1 cellular context compared by ENCODE assay signal in genomic region chrX:153684447-153685178, GRCh38.
A peak's percentile ranks its signal among the peaks of the same experiment; 100 is the strongest.
TF ChIP-seq lines count a peak whose summit lies in the region.

No MANE protein-coding gene starts in this region.

TF ChIP-seq in HepG2, 621 proteins besides CTCF, POLR2A, EP300 and RAD21 (continued from another document and continues in another):
- TF ChIP-seq CSRNP2 (CRISPR knock-in tag; conservative IDR thresholded peaks at IDR 0.05; ENCODE audit: low read depth) (no peak), ZNF510 (CRISPR knock-in tag; IDR thresholded peaks at IDR 0.05; ENCODE audit: low read depth) (no peak), ZZZ3 (CRISPR knock-in tag; IDR thresholded peaks at IDR 0.05; ENCODE audit: borderline replicate concordance) (no peak), SOX6 (IDR thresholded peaks at IDR 0.05) (no peak), SOX6 (CRISPR knock-in tag; IDR thresholded peaks at IDR 0.05) (peak; percentile 76), ZNF276 (CRISPR knock-in tag; IDR thresholded peaks at IDR 0.05; ENCODE audit: low read depth) (no peak), FOXJ3 (CRISPR knock-in tag; IDR thresholded peaks at IDR 0.05; ENCODE audit: borderline replicate concordance) (no peak), ZNF710 (CRISPR knock-in tag; IDR thresholded peaks at IDR 0.05; ENCODE audit: borderline replicate concordance) (no peak), ZNF737 (CRISPR knock-in tag; IDR thresholded peaks at IDR 0.05; ENCODE audit: borderline replicate concordance) (no peak), XRCC5 (optimal IDR thresholded peaks at IDR 0.05; ENCODE audit: low read length) (no peak), HNRNPL (IDR thresholded peaks at IDR 0.05; ENCODE audit: low read depth, low read length) (peak; percentile 72; the same call in 1 of the 2 replicates), HNF4A (CRISPR knock-in tag; IDR thresholded peaks at IDR 0.05) (no peak), PAXIP1 (CRISPR knock-in tag; conservative IDR thresholded peaks at IDR 0.05) (peak; percentile 68), ZBTB4 (CRISPR knock-in tag; IDR thresholded peaks at IDR 0.05; ENCODE audit: borderline replicate concordance) (no peak), ZNF878 (CRISPR knock-in tag; IDR thresholded peaks at IDR 0.05) (no peak), ARID4A (CRISPR knock-in tag; IDR thresholded peaks at IDR 0.05; ENCODE audit: borderline replicate concordance) (no peak), THAP8 (CRISPR knock-in tag; IDR thresholded peaks at IDR 0.05; ENCODE audit: borderline replicate concordance) (no peak), TCF12 (IDR thresholded peaks at IDR 0.05) (no peak), TCF12 (CRISPR knock-in tag; IDR thresholded peaks at IDR 0.05) (no peak), THYN1 (CRISPR knock-in tag; IDR thresholded peaks at IDR 0.05; ENCODE audit: borderline replicate concordance, low read depth) (no peak), POGK (CRISPR knock-in tag; conservative IDR thresholded peaks at IDR 0.05) (no peak), TSC22D2 (CRISPR knock-in tag; IDR thresholded peaks at IDR 0.05; ENCODE audit: borderline replicate concordance) (no peak), TOPORS (CRISPR knock-in tag; IDR thresholded peaks at IDR 0.05) (no peak), FOXK1 (CRISPR knock-in tag; IDR thresholded peaks at IDR 0.05; ENCODE audit: borderline replicate concordance, low read depth) (no peak), ZNF280B (CRISPR knock-in tag; IDR thresholded peaks at IDR 0.05; ENCODE audit: borderline replicate concordance) (no peak), MLLT10 (CRISPR knock-in tag; IDR thresholded peaks at IDR 0.05) (no peak), TCF7 (IDR thresholded peaks at IDR 0.05; ENCODE audit: low read depth) (0 out of 2 replicates have a peak, but pooled peaks have one; percentile 28), CBFB (CRISPR knock-in tag; IDR thresholded peaks at IDR 0.05) (no peak), ZNF138 (CRISPR knock-in tag; IDR thresholded peaks at IDR 0.05; ENCODE audit: low read depth) (no peak), ARNT2 (CRISPR knock-in tag; IDR thresholded peaks at IDR 0.05; ENCODE audit: low read depth) (no peak), SMAD1 (CRISPR knock-in tag; IDR thresholded peaks at IDR 0.05; ENCODE audit: borderline replicate concordance, low read depth) (no peak), E2F5 (CRISPR knock-in tag; conservative IDR thresholded peaks at IDR 0.05) (no peak), DNMT3B (CRISPR knock-in tag; conservative IDR thresholded peaks at IDR 0.05) (no peak), NR2F2 (IDR thresholded peaks at IDR 0.05; ENCODE audit: borderline replicate concordance, low read depth) (no peak), SIN3B (IDR thresholded peaks at IDR 0.05; ENCODE audit: low read length) (no peak), ZC3H4 (CRISPR knock-in tag; IDR thresholded peaks at IDR 0.05; ENCODE audit: borderline replicate concordance) (no peak)
